Comparison of ENCODE assay signal across 8 cellular contexts in the genomic region with DNA sequence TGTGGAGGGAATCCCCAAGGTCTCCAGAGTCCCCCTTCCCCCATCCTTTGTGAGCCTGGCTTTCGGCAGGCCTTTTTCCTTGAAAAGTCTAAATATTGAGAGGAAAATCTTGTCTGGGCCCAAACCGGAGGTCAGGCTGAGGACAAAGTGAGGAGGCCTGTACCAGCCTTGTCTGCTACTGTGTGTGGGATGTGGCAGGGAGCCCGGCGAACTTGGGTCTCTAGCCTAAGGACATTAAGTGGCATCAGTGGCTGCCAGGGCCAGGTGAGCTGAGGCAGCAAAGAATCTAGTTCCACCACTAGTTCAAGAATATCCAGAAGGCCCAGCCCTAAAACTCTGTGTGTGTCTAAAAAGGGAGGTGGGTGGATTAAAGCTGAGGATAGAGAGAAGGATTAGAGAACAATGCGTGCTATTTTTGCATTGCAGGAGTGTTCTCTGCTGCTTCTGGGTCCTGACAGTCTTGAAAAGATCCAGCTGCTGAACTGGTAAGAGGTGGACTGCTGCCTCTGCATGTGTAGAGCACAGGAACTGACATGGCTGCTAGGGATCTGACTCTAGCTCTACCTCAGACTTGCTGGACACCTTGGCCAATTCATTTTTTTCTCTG. TPM values are rescaled to one million over a fixed set of nuclear protein-coding genes. Genes with fewer than 3 reads are reported as not detected.
DNase-seq lines count a peak whose midpoint lies in the region; ATAC-seq and TF ChIP-seq lines count a peak whose summit lies in the region.

No MANE protein-coding gene starts in this region.

- TF ChIP-seq CTCF in BE2C (IDR thresholded peaks at IDR 0.05; ENCODE audit: low read depth, low read length), result no peak

- H3K27me3 ChIP-seq in BE2C, result no peaks in the 10 kb centered on the region
- H3K27me3 ChIP-seq in MG63, result no peaks in the 10 kb centered on the region
- no peaks in the 10 kb centered on the region for H3K27me3 ChIP-seq in effector memory CD4-positive, alpha-beta T cell (replicated peaks; ENCODE audit: control insufficient read depth, insufficient read depth, low read length, poor library complexity, severe bottlenecking)

- DNase-seq in BE2C, result no peak
- no peak for DNase-seq in MG63
- no peak for DNase-seq in effector memory CD4-positive, alpha-beta T cell
- DNase-seq in natural killer cell treated with Interleukin-12 subunit alpha and Interleukin-12 subunit beta and Interleukin-15 and Interleukin-18, amount 100 ng/mL, for 72 hours (ENCODE audit: low spot score), result no peak
- no peak for DNase-seq in NCI-H526 treated with DMSO at 0.1 percent for 48 hours (lab: John Stamatoyannopoulos, UW)

- peaks cover 0 to 4% of the 10 kb centered on the region in 2 donors for H3K4me1 Mint-ChIP-seq in natural killer cell treated with Interleukin-12 subunit alpha and Interleukin-12 subunit beta and Interleukin-15 and Interleukin-18, amount 100 ng/mL, for 72 hours (ENCODE audit: low read depth in 2 of 2)

- peaks cover 3% of the 10 kb centered on the region; the same call in 1 of the 2 replicates for H3K4me1 ChIP-seq in BE2C
- peaks cover 3% of the 10 kb centered on the region for H3K4me1 ChIP-seq in effector memory CD4-positive, alpha-beta T cell (ENCODE audit: control insufficient read depth, insufficient read depth, low read length, poor library complexity, severe bottlenecking)

- H3K27ac Mint-ChIP-seq in natural killer cell treated with Interleukin-12 subunit alpha and Interleukin-12 subunit beta and Interleukin-15 and Interleukin-18, amount 100 ng/mL, for 72 hours, result peak overlapping the region; percentile 74 to 88

- no peaks in the 10 kb centered on the region for H3K9me3 Mint-ChIP-seq in natural killer cell treated with Interleukin-12 subunit alpha and Interleukin-12 subunit beta and Interleukin-15 and Interleukin-18, amount 100 ng/mL, for 72 hours

- peak overlapping the region; percentile 82 for H3K27ac ChIP-seq in effector memory CD4-positive, alpha-beta T cell (ENCODE audit: insufficient read depth, low read length, poor library complexity, severe bottlenecking)

- no peaks in the 10 kb centered on the region for H3K9me3 ChIP-seq in BE2C
- no peaks in the 10 kb centered on the region for H3K9me3 ChIP-seq in MG63
- no peaks in the 10 kb centered on the region for H3K9me3 ChIP-seq in effector memory CD4-positive, alpha-beta T cell (ENCODE audit: control insufficient read depth, low read length)

- no peaks in the 10 kb centered on the region for H3K36me3 Mint-ChIP-seq in natural killer cell treated with Interleukin-12 subunit alpha and Interleukin-12 subunit beta and Interleukin-15 and Interleukin-18, amount 100 ng/mL, for 72 hours

- no peaks in the 10 kb centered on the region for H3K36me3 ChIP-seq in BE2C
- H3K36me3 ChIP-seq in MG63, result no peaks in the 10 kb centered on the region
- no peaks in the 10 kb centered on the region for H3K36me3 ChIP-seq in effector memory CD4-positive, alpha-beta T cell (ENCODE audit: control insufficient read depth, insufficient read depth, low read length)

- peak overlapping the region; percentile 65 for H3K4me3 ChIP-seq in BE2C (ENCODE audit: low read depth, low read length)
- peak overlapping the region; percentile 74 for H3K4me3 ChIP-seq in MG63
- H3K4me3 ChIP-seq in effector memory CD4-positive, alpha-beta T cell (ENCODE audit: insufficient read depth, low read depth, low read length, poor library complexity, severe bottlenecking), result peak overlapping the region; percentile 72

- no peaks in the 10 kb centered on the region for H3K27me3 Mint-ChIP-seq in natural killer cell treated with Interleukin-12 subunit alpha and Interleukin-12 subunit beta and Interleukin-15 and Interleukin-18, amount 100 ng/mL, for 72 hours

- no peak for ATAC-seq in natural killer cell treated with Interleukin-12 subunit alpha and Interleukin-12 subunit beta and Interleukin-15 and Interleukin-18, amount 100 ng/mL, for 72 hours
- ATAC-seq in GM21737 (IDR thresholded peaks at IDR 0.05; ENCODE audit: unreplicated experiment) (no peak), GM21526 (IDR thresholded peaks at IDR 0.05; ENCODE audit: low FRiP score, unreplicated experiment) (no peak), HG02884 (IDR thresholded peaks at IDR 0.05; ENCODE audit: unreplicated experiment) (no peak)

- peak overlapping the region; percentile 83 for H3K4me3 Mint-ChIP-seq in natural killer cell treated with Interleukin-12 subunit alpha and Interleukin-12 subunit beta and Interleukin-15 and Interleukin-18, amount 100 ng/mL, for 72 hours

RNA-seq across cellular contexts. Expression of a gene that starts 1.2 kb away (rescaled TPM):
- 2.9 TPM for polyA plus RNA-seq in BE2C (2012; ENCODE audit: insufficient read depth, insufficient read length, low read depth)
- 2.8 and 5.8 TPM in 2 replicates for total RNA-seq in MG63 (2014; rRNA removed; shearing (Covaris generic); ENCODE audit: low replicate concordance)
- total RNA-seq in natural killer cell treated with Interleukin-12 subunit alpha and Interleukin-12 subunit beta and Interleukin-15 and Interleukin-18, amount 100 ng/mL, for 72 hours, result 1 to 10 TPM; 4.0 to 4.4 TPM

RNA-seq across cellular contexts. Expression of a gene that starts 23.7 kb away (rescaled TPM):
- polyA plus RNA-seq in BE2C (2012; ENCODE audit: insufficient read depth, insufficient read length, low read depth), result 2.9 TPM
- not detected in 2 replicates for total RNA-seq in MG63 (2014; rRNA removed; shearing (Covaris generic); ENCODE audit: low replicate concordance)
- total RNA-seq in natural killer cell treated with Interleukin-12 subunit alpha and Interleukin-12 subunit beta and Interleukin-15 and Interleukin-18, amount 100 ng/mL, for 72 hours, result not detected
